ENCODE assay signal across 11 cellular contexts in the genomic region with DNA sequence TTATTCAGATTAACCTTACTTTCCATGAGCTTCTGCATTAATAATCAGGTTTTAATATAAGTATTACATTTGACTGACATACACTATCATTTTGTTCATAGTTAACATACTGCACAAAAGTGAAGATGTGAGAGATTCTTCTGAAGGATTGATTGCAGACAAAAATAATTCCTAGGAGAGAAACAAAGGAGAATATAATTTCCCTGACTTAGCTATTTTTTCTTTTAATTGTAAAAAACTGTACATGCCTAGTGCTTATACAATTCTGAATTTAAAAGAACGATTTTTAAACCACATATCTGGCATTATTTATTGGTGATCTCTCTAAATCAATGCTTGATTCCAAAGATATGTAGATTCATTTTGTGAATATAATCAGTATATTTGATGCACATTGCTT.
"Had no signal": no experiment of that assay in that cellular context is flagged by ENCODE, and none has a peak within 500 bp of the region (broad histone marks: within the 10 kb centered on the region; RNA-seq: fewer than 3 reads in every experiment).

No MANE protein-coding gene starts in this region.

- ATAC-seq: GM23338, HCT116 had no signal

- H3K4me3 ChIP-seq: GM23248, GM23338, HAP-1 had no signal

- H3K4me3 Mint-ChIP-seq: GM23338, H9, HFFc6 had no signal

- H3K36me3 ChIP-seq: HAP-1 had no signal

- H3K27ac Mint-ChIP-seq: GM23338, H9, HFFc6 had no signal

- H3K4me1 Mint-ChIP-seq: GM23338, H9 had no signal

- H3K9me3 ChIP-seq: HAP-1 had no signal

- H3K27ac ChIP-seq: GM23248 had no signal

- H3K4me2 ChIP-seq: GM23338 had no signal

- H3K9ac ChIP-seq: GM23248 had no signal

- H2AFZ ChIP-seq: GM23248, GM23338 had no signal

- FAIRE-seq: H1, H54 had no signal

- H3K4me1 ChIP-seq: HAP-1 had no signal

- DNase-seq: GM23248, GOT3, H7, H9, HCEC 1CT, HFFc6 had no signal
